Comparison of ENCODE assay signal across 18 cellular contexts in genomic region chr18:74360852-74361640, GRCh38. TPM values are rescaled to one million over a fixed set of nuclear protein-coding genes. Genes with fewer than 3 reads are reported as not detected.
"Had no signal": no experiment of that assay in that cellular context is flagged by ENCODE, and none has a peak within 500 bp of the region (broad histone marks: within the 10 kb centered on the region; RNA-seq: fewer than 3 reads in every experiment).

No MANE protein-coding gene starts in this region.

- ATAC-seq: activated naive CD8-positive, alpha-beta T cell treated with anti-CD3 and anti-CD28 coated beads, Interleukin-2, amount 50 U/mL, for 24 hours; left colon; lower lobe of right lung; pancreas; stimulated activated effector memory CD8-positive, alpha-beta T cell treated with anti-CD3 and anti-CD28 coated beads, Interleukin-12 subunit alpha, Interleukin-12 subunit beta, amount 100 ng/mL, for 72 hours had no signal

- DNase-seq: activated CD4-positive, alpha-beta T cell treated with anti-CD3 and anti-CD28 coated beads, Interleukin-2, amount 50 U/mL, for 48 hours; activated effector memory CD4-positive, alpha-beta T cell treated with anti-CD3 and anti-CD28 coated beads, Interleukin-2, amount 50 U/mL, for 16 hours; activated naive CD8-positive, alpha-beta T cell treated with anti-CD3 and anti-CD28 coated beads, Interleukin-2, amount 50 U/mL, for 24 hours; activated T-cell treated with anti-CD3 and anti-CD28 coated beads, Interleukin-2, amount 50 U/mL, for 48 hours; aorta; cortex of kidney; effector CD4-positive, alpha-beta T cell; left colon; lower lobe of right lung; midbrain; pancreas; stimulated activated CD4-positive, alpha-beta T cell treated with anti-CD3 and anti-CD28 coated beads, Interleukin-2, amount 100 ng/mL, for 24 hours; tibial artery had no signal

- H3K36me3 Mint-ChIP-seq: stimulated activated effector memory CD8-positive, alpha-beta T cell treated with anti-CD3 and anti-CD28 coated beads, Interleukin-12 subunit alpha, Interleukin-12 subunit beta, amount 100 ng/mL, for 72 hours had no signal

- H3K27ac Mint-ChIP-seq: activated naive CD8-positive, alpha-beta T cell treated with anti-CD3 and anti-CD28 coated beads, Interleukin-2, amount 50 U/mL, for 24 hours; stimulated activated effector memory CD8-positive, alpha-beta T cell treated with anti-CD3 and anti-CD28 coated beads, Interleukin-12 subunit alpha, Interleukin-12 subunit beta, amount 100 ng/mL, for 72 hours had no signal

- FAIRE-seq: islet of Langerhans, urothelium cell line had no signal

- H3K27me3 Mint-ChIP-seq: activated naive CD8-positive, alpha-beta T cell treated with anti-CD3 and anti-CD28 coated beads, Interleukin-2, amount 50 U/mL, for 24 hours had no signal

- H3K9me3 Mint-ChIP-seq: activated naive CD8-positive, alpha-beta T cell treated with anti-CD3 and anti-CD28 coated beads, Interleukin-2, amount 50 U/mL, for 24 hours; stimulated activated effector memory CD8-positive, alpha-beta T cell treated with anti-CD3 and anti-CD28 coated beads, Interleukin-12 subunit alpha, Interleukin-12 subunit beta, amount 100 ng/mL, for 72 hours had no signal

- H3K9me3 ChIP-seq: esophagus muscularis mucosa, lower lobe of right lung, pancreas, tibial artery had no signal

- H3K4me3 Mint-ChIP-seq: activated naive CD8-positive, alpha-beta T cell treated with anti-CD3 and anti-CD28 coated beads, Interleukin-2, amount 50 U/mL, for 24 hours; stimulated activated effector memory CD8-positive, alpha-beta T cell treated with anti-CD3 and anti-CD28 coated beads, Interleukin-12 subunit alpha, Interleukin-12 subunit beta, amount 100 ng/mL, for 72 hours had no signal

RNA-seq across cellular contexts. Expression of gene C18orf63, which starts 45.4 kb away (rescaled TPM):
- total RNA-seq: aorta, esophagus muscularis mucosa, left colon, pancreas, subcutaneous adipose tissue had no signal
